In genomic region chr1:27152829-27153548, GRCh38 we compare ENCODE assay signal across 8 cellular contexts. TPM values are rescaled to one million over a fixed set of nuclear protein-coding genes. Genes with fewer than 3 reads are reported as not detected.
DNase-seq lines count a peak whose midpoint lies in the region; ATAC-seq, FAIRE-seq and TF ChIP-seq lines count a peak whose summit lies in the region.

No MANE protein-coding gene starts in this region.

- H3K27me3 Mint-ChIP-seq in activated T-helper 17 cell treated with anti-CD3 and anti-CD28 coated beads, Interleukin-2, amount 50 U/mL, for 72 hours: no peaks in the 10 kb centered on the region

- H3K4me1 ChIP-seq in right atrium auricular region: peaks cover 0 to 70% of the 10 kb centered on the region in 2 donors

- no peak for ATAC-seq in activated T-helper 17 cell treated with anti-CD3 and anti-CD28 coated beads, Interleukin-2, amount 50 U/mL, for 72 hours (replicated peaks)
- ATAC-seq in stimulated activated effector memory CD8-positive, alpha-beta T cell treated with anti-CD3 and anti-CD28 coated beads, Interleukin-12 subunit alpha, Interleukin-12 subunit beta, amount 100 ng/mL, for 72 hours: no peak

- H3K36me3 ChIP-seq in right atrium auricular region: no peaks in the 10 kb centered on the region

- TF ChIP-seq CTCF in HFF-Myc (IDR thresholded peaks at IDR 0.05; ENCODE audit: low read depth, low read length, missing control alignments): no peak
- no peak for TF ChIP-seq CTCF in right atrium auricular region (IDR thresholded peaks at IDR 0.05)

- H3K27ac Mint-ChIP-seq in activated T-helper 17 cell treated with anti-CD3 and anti-CD28 coated beads, Interleukin-2, amount 50 U/mL, for 72 hours: peak overlapping the region; percentile 92
- peak overlapping the region; percentile 96 for H3K27ac Mint-ChIP-seq in stimulated activated effector memory CD8-positive, alpha-beta T cell treated with anti-CD3 and anti-CD28 coated beads, Interleukin-12 subunit alpha, Interleukin-12 subunit beta, amount 100 ng/mL, for 72 hours

- H3K9me3 Mint-ChIP-seq in activated T-helper 17 cell treated with anti-CD3 and anti-CD28 coated beads, Interleukin-2, amount 50 U/mL, for 72 hours: no peaks in the 10 kb centered on the region
- no peaks in the 10 kb centered on the region for H3K9me3 Mint-ChIP-seq in stimulated activated effector memory CD8-positive, alpha-beta T cell treated with anti-CD3 and anti-CD28 coated beads, Interleukin-12 subunit alpha, Interleukin-12 subunit beta, amount 100 ng/mL, for 72 hours

- DNase-seq in HFF-Myc (ENCODE audit: extremely low read depth, low read depth) (no peak), right atrium auricular region (ENCODE audit: low spot score) (no peak), urothelium cell line (ENCODE audit: low spot score) (no peak), hepatic stellate cell (ENCODE audit: low spot score) (no peak), RPMI8226 (no peak), NCI-H2196 treated with DMSO at 0.1 percent for 48 hours (lab: John Stamatoyannopoulos, UW; ENCODE audit: unreplicated experiment) (no peak)
- DNase-seq in stimulated activated effector memory CD8-positive, alpha-beta T cell treated with anti-CD3 and anti-CD28 coated beads, Interleukin-12 subunit alpha, Interleukin-12 subunit beta, amount 100 ng/mL, for 72 hours (ENCODE audit: low spot score in 2 of 2): peak in 1 of 2 donors; percentile 55

- no peaks in the 10 kb centered on the region for H3K9me3 ChIP-seq in right atrium auricular region

- H3K4me3 Mint-ChIP-seq in activated T-helper 17 cell treated with anti-CD3 and anti-CD28 coated beads, Interleukin-2, amount 50 U/mL, for 72 hours: peak overlapping the region; percentile 82
- peak overlapping the region; percentile 94 for H3K4me3 Mint-ChIP-seq in stimulated activated effector memory CD8-positive, alpha-beta T cell treated with anti-CD3 and anti-CD28 coated beads, Interleukin-12 subunit alpha, Interleukin-12 subunit beta, amount 100 ng/mL, for 72 hours

- H3K4me3 ChIP-seq in HFF-Myc (replicated peaks; ENCODE audit: low read depth, low read length) (peak overlapping the region; percentile 58), right atrium auricular region (peak overlapping the region; percentile 14 to 82)

- FAIRE-seq in urothelium cell line (lab: Jason Lieb, UNC): no peak

- no peaks in the 10 kb centered on the region for H3K27me3 ChIP-seq in right atrium auricular region

- peak overlapping the region; percentile 90 to 91 for H3K27ac ChIP-seq in right atrium auricular region

- H3K36me3 Mint-ChIP-seq in activated T-helper 17 cell treated with anti-CD3 and anti-CD28 coated beads, Interleukin-2, amount 50 U/mL, for 72 hours (ENCODE audit: low read depth): no peaks in the 10 kb centered on the region
- H3K36me3 Mint-ChIP-seq in stimulated activated effector memory CD8-positive, alpha-beta T cell treated with anti-CD3 and anti-CD28 coated beads, Interleukin-12 subunit alpha, Interleukin-12 subunit beta, amount 100 ng/mL, for 72 hours: peaks cover 23% of the 10 kb centered on the region

- H3K4me1 Mint-ChIP-seq in activated T-helper 17 cell treated with anti-CD3 and anti-CD28 coated beads, Interleukin-2, amount 50 U/mL, for 72 hours: peaks cover 48% of the 10 kb centered on the region
- H3K4me1 Mint-ChIP-seq in stimulated activated effector memory CD8-positive, alpha-beta T cell treated with anti-CD3 and anti-CD28 coated beads, Interleukin-12 subunit alpha, Interleukin-12 subunit beta, amount 100 ng/mL, for 72 hours: peaks cover 74% of the 10 kb centered on the region

RNA-seq across cellular contexts. Expression of gene SLC9A1, which starts 1.9 kb away (rescaled TPM):
- total RNA-seq in activated T-helper 17 cell treated with anti-CD3 and anti-CD28 coated beads, Interleukin-2, amount 50 U/mL, for 72 hours: 10 to 100 TPM; 15.3 to 20.6 TPM
- total RNA-seq in right atrium auricular region: 10 to 100 TPM; 20.0 to 28.3 TPM
